In genomic region chr5:160188151-160188967, GRCh38 we compare ENCODE assay signal across 9 cellular contexts. TPM values are rescaled to one million over a fixed set of nuclear protein-coding genes. Genes with fewer than 3 reads are reported as not detected.
DNase-seq lines count a peak whose midpoint lies in the region; ATAC-seq and TF ChIP-seq lines count a peak whose summit lies in the region.
"Had no signal": no experiment of that assay in that cellular context is flagged by ENCODE, and none has a peak within 500 bp of the region (broad histone marks: within the 10 kb centered on the region; RNA-seq: fewer than 3 reads in every experiment).

No MANE protein-coding gene starts in this region.

- H3K4me3 ChIP-seq in HFF-Myc (replicated peaks; ENCODE audit: low read depth, low read length): peak overlapping the region; percentile 19; the same call in 1 of the 2 replicates
- H3K4me3 ChIP-seq in iPS-18a (ENCODE audit: low read length): peak overlapping the region; percentile 45
- peak overlapping the region; percentile 26 to 49 (median 43) for H3K4me3 ChIP-seq in skin epidermis

- peaks cover 0 to 6% (median 3%) of the 10 kb centered on the region in 3 donors for H3K27me3 Mint-ChIP-seq in CD14-positive monocyte (ENCODE audit: low read depth in 3 of 3)

- peaks cover 5% of the 10 kb centered on the region for H3K4me1 ChIP-seq in iPS-18a (ENCODE audit: control insufficient read depth, low read depth, low read length)

- intact Hi-C loops in CD14-positive monocyte (cut with micrococcal nuclease): no loop called here

- H3K4me1 Mint-ChIP-seq in CD14-positive monocyte: peaks cover 26% of the 10 kb centered on the region

- ATAC-seq in HG03196 (IDR thresholded peaks at IDR 0.05; ENCODE audit: unreplicated experiment) (no peak), HG02678 (IDR thresholded peaks at IDR 0.05; ENCODE audit: unreplicated experiment) (no peak)

- H3K36me3 ChIP-seq in iPS-18a (ENCODE audit: control insufficient read depth, low read depth, low read length): no peaks in the 10 kb centered on the region

- TF ChIP-seq CTCF in CD14-positive monocyte (IDR thresholded peaks at IDR 0.05): no peak
- no peak for TF ChIP-seq CTCF in HFF-Myc (IDR thresholded peaks at IDR 0.05; ENCODE audit: low read depth, low read length, missing control alignments)

- no peaks in the 10 kb centered on the region for H3K27me3 ChIP-seq in iPS-18a (ENCODE audit: control insufficient read depth, insufficient read depth, low read length)

- peaks cover 0 to 2% of the 10 kb centered on the region in 2 donors for H3K36me3 Mint-ChIP-seq in CD14-positive monocyte

- DNase-seq in CD14-positive monocyte (ENCODE audit: low spot score): no peak
- DNase-seq in HFF-Myc (ENCODE audit: extremely low read depth, low read depth): peak; percentile 29
- peak; percentile 55 for DNase-seq in amniotic stem cell (lab: John Stamatoyannopoulos, UW)
- DNase-seq in SIG-M5 treated with dmso at 0.1 percent for 504 hours (lab: John Stamatoyannopoulos, UW; ENCODE audit: unreplicated experiment): no peak

- peaks cover 0 to 3% (median 0%) of the 10 kb centered on the region in 7 donors for H3K9me3 Mint-ChIP-seq in CD14-positive monocyte

- H3K27ac Mint-ChIP-seq in CD14-positive monocyte: no peak overlapping the region

- H3K9ac ChIP-seq in iPS-18a (ENCODE audit: low read length): peak overlapping the region; percentile 61
- H3K9ac ChIP-seq: KMS-11 had no signal

- H3K9me3 ChIP-seq in iPS-18a (ENCODE audit: control insufficient read depth, low read depth, low read length): peaks cover 7% of the 10 kb centered on the region

- H3K27ac ChIP-seq in iPS-18a (ENCODE audit: low read length) (peak overlapping the region; percentile 78), skin epidermis (peak overlapping the region in 19 of 21 experiments; percentile 48 to 87 (median 63))
- H3K27ac ChIP-seq: KMS-11 had no signal

- H3K4me3 Mint-ChIP-seq in CD14-positive monocyte: peak overlapping the region; percentile 68 to 82

RNA-seq across cellular contexts. Expression of gene FABP6, which starts 40.9 kb away (rescaled TPM):
- not detected for polyA plus RNA-seq in CD14-positive monocyte

Comparison
In these comparisons a context has a peak if more than half of its experiments do, and no peak if none do; other contexts are left out.
1. DNase-seq: peak in HFF-Myc (single experiment) and amniotic stem cell (single experiment); none in CD14-positive monocyte (single experiment) and SIG-M5 treated with dmso at 0.1 percent for 504 hours (single experiment).
2. Peak in every context shown above with its lines, with median percentiles within 50 percentile points of each other: H3K4me3 ChIP-seq.